ENCODE assay signal across 19 cellular contexts in genomic region chr22:29660021-29660420, GRCh38. TPM values are rescaled to one million over a fixed set of nuclear protein-coding genes. Genes with fewer than 3 reads are reported as not detected.
DNase-seq lines count a peak whose midpoint lies in the region; ATAC-seq and TF ChIP-seq lines count a peak whose summit lies in the region.
"Had no signal": no experiment of that assay in that cellular context is flagged by ENCODE, and none has a peak within 500 bp of the region (broad histone marks: within the 10 kb centered on the region; RNA-seq: fewer than 3 reads in every experiment).

No MANE protein-coding gene starts in this region.

- H3K4me1 ChIP-seq in mesenchymal stem cell (ENCODE audit: control insufficient read depth, insufficient read depth, low read depth, low read length) (peaks cover 18% of the 10 kb centered on the region), parathyroid adenoma (peaks cover 33% of the 10 kb centered on the region)
- H3K4me1 ChIP-seq: Caco-2 had no signal

- WGBS in mesenchymal stem cell, result 97% methylated on average over 6 of the region's 11 CpGs

- no peak for TF ChIP-seq CTCF in parathyroid adenoma (IDR thresholded peaks at IDR 0.05)

- peaks cover 88% of the 10 kb centered on the region for H3K36me3 Mint-ChIP-seq in activated T-cell treated with anti-CD3 and anti-CD28 coated beads, Interleukin-2, amount 50 U/mL, for 24 hours (ENCODE audit: low read depth)

- H3K4me3 Mint-ChIP-seq in activated T-cell treated with anti-CD3 and anti-CD28 coated beads, Interleukin-2, amount 50 U/mL, for 24 hours, result no peak overlapping the region
- H3K4me3 Mint-ChIP-seq: B cell; CD4-positive, CD25-positive, alpha-beta regulatory T cell; CD8-positive, alpha-beta T cell had no signal

- peaks cover 20% of the 10 kb centered on the region for H3K79me1 ChIP-seq in mesenchymal stem cell (replicated peaks; ENCODE audit: low read length, poor library complexity, severe bottlenecking)

- H4K8ac ChIP-seq in mesenchymal stem cell (ENCODE audit: low read length), result no peak overlapping the region

- H3K23ac ChIP-seq in mesenchymal stem cell (ENCODE audit: low read length in 2 of 2), result no peak overlapping the region

- H3K14ac ChIP-seq in mesenchymal stem cell (ENCODE audit: low read length in 2 of 2), result no peak overlapping the region

- H2AFZ ChIP-seq in mesenchymal stem cell (ENCODE audit: low read depth, low read length) (no peak overlapping the region), parathyroid adenoma (no peak overlapping the region)
- H2AFZ ChIP-seq: GM23248 had no signal

- H3K4me3 ChIP-seq in mesenchymal stem cell (ENCODE audit: insufficient read depth in 1 of 2, low read depth in 1 of 2, low read length in 2 of 2) (no peak overlapping the region), parathyroid adenoma (ENCODE audit: low read depth, low read length) (no peak overlapping the region)
- H3K4me3 ChIP-seq: BLaER1, GM23248 had no signal

- no peak overlapping the region for H2BK5ac ChIP-seq in mesenchymal stem cell (ENCODE audit: low read depth, low read length, poor library complexity, severe bottlenecking)

- no peak overlapping the region for H2BK12ac ChIP-seq in mesenchymal stem cell (ENCODE audit: low read length in 2 of 2)

- H3K9me3 Mint-ChIP-seq in activated T-cell treated with anti-CD3 and anti-CD28 coated beads, Interleukin-2, amount 50 U/mL, for 24 hours, result no peaks in the 10 kb centered on the region
- H3K9me3 Mint-ChIP-seq: CD4-positive, CD25-positive, alpha-beta regulatory T cell; CD8-positive, alpha-beta T cell had no signal

- no peak overlapping the region for H3K18ac ChIP-seq in mesenchymal stem cell (ENCODE audit: low read depth in 1 of 2, low read length in 2 of 2)

- H3K27ac Mint-ChIP-seq in activated T-cell treated with anti-CD3 and anti-CD28 coated beads, Interleukin-2, amount 50 U/mL, for 24 hours, result peak overlapping the region; percentile 45
- H3K27ac Mint-ChIP-seq: B cell; CD8-positive, alpha-beta T cell had no signal

- no peak overlapping the region for H3K27ac ChIP-seq in mesenchymal stem cell (ENCODE audit: low read length, poor library complexity, severe bottlenecking)
- H3K27ac ChIP-seq in parathyroid adenoma, result peak overlapping the region; percentile 70
- H3K27ac ChIP-seq: 22Rv1, BLaER1, C4-2B had no signal

- H3K9me3 ChIP-seq in mesenchymal stem cell (ENCODE audit: control insufficient read depth, low read length), result no peaks in the 10 kb centered on the region
- H3K9me3 ChIP-seq in parathyroid adenoma (ENCODE audit: control insufficient read depth, low read length), result no peaks in the 10 kb centered on the region
- H3K9me3 ChIP-seq: BLaER1, Caco-2 had no signal

- no peaks in the 10 kb centered on the region for H3K4me1 Mint-ChIP-seq in activated T-cell treated with anti-CD3 and anti-CD28 coated beads, Interleukin-2, amount 50 U/mL, for 24 hours (ENCODE audit: low read depth)
- H3K4me1 Mint-ChIP-seq: CD4-positive, CD25-positive, alpha-beta regulatory T cell had no signal

- no peak overlapping the region for H3K4me2 ChIP-seq in mesenchymal stem cell (ENCODE audit: low read length, poor library complexity, severe bottlenecking)
- H3K4me2 ChIP-seq in parathyroid adenoma (ENCODE audit: low read length), result no peak overlapping the region
- H3K4me2 ChIP-seq: BLaER1 had no signal

- no peak overlapping the region for H3K9ac ChIP-seq in mesenchymal stem cell (ENCODE audit: low read length)
- no peak overlapping the region for H3K9ac ChIP-seq in parathyroid adenoma
- H3K9ac ChIP-seq: BLaER1, GM23248 had no signal

- H3K27me3 Mint-ChIP-seq in activated T-cell treated with anti-CD3 and anti-CD28 coated beads, Interleukin-2, amount 50 U/mL, for 24 hours, result no peaks in the 10 kb centered on the region
- H3K27me3 Mint-ChIP-seq: B cell; CD4-positive, CD25-positive, alpha-beta regulatory T cell had no signal

- no peak overlapping the region for H3K4ac ChIP-seq in mesenchymal stem cell (ENCODE audit: low read depth in 1 of 2, low read length in 2 of 2)

- no peak for ATAC-seq in HG03196 (IDR thresholded peaks at IDR 0.05; ENCODE audit: unreplicated experiment)
- ATAC-seq in HG02973 (IDR thresholded peaks at IDR 0.05; ENCODE audit: unreplicated experiment), result no peak
- ATAC-seq: CD8-positive, alpha-beta T cell had no signal

- no peak overlapping the region for H2BK120ac ChIP-seq in mesenchymal stem cell (ENCODE audit: low read depth, low read length)

- H4K91ac ChIP-seq in mesenchymal stem cell (ENCODE audit: low read length), result peak overlapping the region; percentile 47

- H3K27me3 ChIP-seq in mesenchymal stem cell (ENCODE audit: control insufficient read depth in 1 of 2, insufficient read depth in 1 of 2, low read length in 2 of 2) (no peaks in the 10 kb centered on the region), parathyroid adenoma (ENCODE audit: control insufficient read depth, insufficient read depth, low read length) (no peaks in the 10 kb centered on the region)
- H3K27me3 ChIP-seq: BLaER1 had no signal

- no peak overlapping the region for H2AK5ac ChIP-seq in mesenchymal stem cell (ENCODE audit: low read length, severe bottlenecking)

- H3K79me2 ChIP-seq in parathyroid adenoma, result no peaks in the 10 kb centered on the region

- no peak for DNase-seq in activated T-cell treated with anti-CD3 and anti-CD28 coated beads, Interleukin-2, amount 50 U/mL, for 24 hours
- DNase-seq in activated T-cell treated with anti-CD3 and anti-CD28 coated beads for 4 hours, result no peak
- no peak for DNase-seq in mesenchymal stem cell
- DNase-seq: Caco-2; CD4-positive, CD25-positive, alpha-beta regulatory T cell; CD8-positive, alpha-beta T cell; DMS153; DND-41; H7; HCEC 1CT had no signal

- no peak overlapping the region for H2BK15ac ChIP-seq in mesenchymal stem cell (ENCODE audit: low read depth, poor library complexity, severe bottlenecking)

- H3K36me3 ChIP-seq in mesenchymal stem cell (ENCODE audit: control insufficient read depth in 1 of 2, insufficient read depth in 2 of 2, low read depth in 1 of 2, low read length in 2 of 2), result peaks cover 45 to 78% of the 10 kb centered on the region in 2 experiments
- no peaks in the 10 kb centered on the region for H3K36me3 ChIP-seq in parathyroid adenoma (ENCODE audit: control insufficient read depth, insufficient read depth, low read length)

RNA-seq across cellular contexts. Expression of gene NF2, which starts 56.6 kb away (rescaled TPM):
- polyA plus RNA-seq in mesenchymal stem cell (2013, experiment 1 of 2), result 19.0 TPM
- 18.1 TPM for polyA plus RNA-seq in mesenchymal stem cell (2013, experiment 2 of 2)

RNA-seq across cellular contexts. Expression of gene CABP7, which starts 59.8 kb away (rescaled TPM):
- polyA plus RNA-seq in mesenchymal stem cell (2013, experiment 1 of 2), result not detected
- not detected for polyA plus RNA-seq in mesenchymal stem cell (2013, experiment 2 of 2)
- polyA plus RNA-seq: AG04450 had no signal
